8 cellular contexts compared by ENCODE assay signal in genomic region chr1:45326627-45327591, GRCh38. TPM values are rescaled to one million over a fixed set of nuclear protein-coding genes. Genes with fewer than 3 reads are reported as not detected.
DNase-seq lines count a peak whose midpoint lies in the region; ATAC-seq, FAIRE-seq and TF ChIP-seq lines count a peak whose summit lies in the region.

TSS of gene HPDL (plus strand) at chr1:45326895. CDS start at chr1:45327149, 254 bp downstream.

- TF ChIP-seq RAD21 in H1 (IDR thresholded peaks at IDR 0.05 in 1 of 2, conservative IDR thresholded peaks at IDR 0.05 in 1 of 2; ENCODE audit: low read depth in 2 of 2, low read length in 2 of 2): peak; percentile 14 to 23; a peak in 1 of 4 replicates

- peaks cover 3 to 22% of the 10 kb centered on the region in 2 experiments; a peak in 3 of 4 replicates for H3K79me2 ChIP-seq in H1 (ENCODE audit: control insufficient read depth in 1 of 2, insufficient read depth in 2 of 2, low read length in 2 of 2)

- H3K36me3 Mint-ChIP-seq in activated CD8-positive, alpha-beta T cell treated with anti-CD3 and anti-CD28 coated beads for 36 hours (ENCODE audit: low read depth): peaks cover 31% of the 10 kb centered on the region

- H4K8ac ChIP-seq in H1 (ENCODE audit: extremely low read depth, insufficient read depth, low read length) (peak within 1 kb of the TSS; percentile 91), mesenchymal stem cell (ENCODE audit: low read length) (peak within 1 kb of the TSS; percentile 90)

- peak within 1 kb of the TSS; percentile 88 for H3K4me3 Mint-ChIP-seq in activated CD8-positive, alpha-beta T cell treated with anti-CD3 and anti-CD28 coated beads for 36 hours

- H3K27me3 Mint-ChIP-seq in activated CD8-positive, alpha-beta T cell treated with anti-CD3 and anti-CD28 coated beads for 36 hours: no peaks in the 10 kb centered on the region

- H3K27ac Mint-ChIP-seq in activated CD8-positive, alpha-beta T cell treated with anti-CD3 and anti-CD28 coated beads for 36 hours: peak within 1 kb of the TSS; percentile 87

- 12% methylated on average over 80 of the region's 93 CpGs; no CpG with 5 or more reads in 1 of the 2 experiments for WGBS in H1 (ENCODE audit: extremely low coverage in 1 of 2, insufficient coverage in 1 of 2, insufficient read length in 1 of 2, insufficient replicate concordance in 2 of 2, low coverage in 1 of 2, low lambda C conversion rate in 2 of 2, missing lambda C conversion rate in 1 of 2), 2 experiments
- WGBS in mesenchymal stem cell: 48% methylated on average over 93 of the region's 93 CpGs

- peaks cover 11% of the 10 kb centered on the region; the same call in 1 of the 2 replicates for H3K23me2 ChIP-seq in H1 (ENCODE audit: low read depth, low read length)

- H3K23ac ChIP-seq in H1 (ENCODE audit: insufficient read length): no peak within 1 kb of the TSS
- peak within 1 kb of the TSS in 1 of 2 experiments; percentile 74 for H3K23ac ChIP-seq in mesenchymal stem cell (ENCODE audit: low read length in 2 of 2)

- H2AFZ ChIP-seq in H1 (ENCODE audit: low read length) (no peak within 1 kb of the TSS), mesenchymal stem cell (ENCODE audit: low read depth, low read length) (peak within 1 kb of the TSS; percentile 2)

- peak; percentile 94 for ATAC-seq in activated CD8-positive, alpha-beta T cell treated with anti-CD3 and anti-CD28 coated beads for 36 hours

- H3K4ac ChIP-seq in H1 (replicated peaks; ENCODE audit: insufficient read length, low read depth, low read length) (peak within 1 kb of the TSS; percentile 87), mesenchymal stem cell (ENCODE audit: low read depth in 1 of 2, low read length in 2 of 2) (peak within 1 kb of the TSS; percentile 42 to 71)

- DNase-seq in AG08395 (ENCODE audit: low spot score): peak; percentile 66
- DNase-seq in NCI-H2171 treated with DMSO at 0.1 percent for 48 hours (lab: John Stamatoyannopoulos, UW): peak; percentile 60
- peak; percentile 89 for DNase-seq in activated CD8-positive, alpha-beta T cell treated with anti-CD3 and anti-CD28 coated beads for 36 hours
- DNase-seq in H1 (ENCODE audit: low read depth in 1 of 2, low spot score in 2 of 2): peak; percentile 64 to 85
- peak; percentile 42 for DNase-seq in mesenchymal stem cell
- peak; percentile 40 to 58 for DNase-seq in stimulated activated CD8-positive, alpha-beta memory T cell treated with anti-CD3 and anti-CD28 coated beads, Interleukin-15, amount 100 ng/mL, for 4 hours (ENCODE audit: low read depth in 2 of 2)
- DNase-seq in HAP-1 (ENCODE audit: low spot score in 2 of 2): no peak

- peak within 1 kb of the TSS; percentile 71 to 89 for H3K4me2 ChIP-seq in H1 (ENCODE audit: insufficient read depth in 1 of 2, low read depth in 2 of 2, low read length in 2 of 2)
- no peak within 1 kb of the TSS for H3K4me2 ChIP-seq in mesenchymal stem cell (ENCODE audit: low read length, poor library complexity, severe bottlenecking)

- H3K9me3 ChIP-seq in H1 (ENCODE audit: insufficient read depth in 2 of 2, low read depth in 1 of 2, low read length in 1 of 2) (no peaks in the 10 kb centered on the region), mesenchymal stem cell (ENCODE audit: control insufficient read depth, low read length) (no peaks in the 10 kb centered on the region), HAP-1 (no peaks in the 10 kb centered on the region)

- H3K18ac ChIP-seq in H1 (ENCODE audit: extremely low read depth, low read length) (peak within 1 kb of the TSS; percentile 99), mesenchymal stem cell (ENCODE audit: low read depth in 1 of 2, low read length in 2 of 2) (peak within 1 kb of the TSS; percentile 27 to 70)

- POLR2A ChIA-PET in activated CD8-positive, alpha-beta T cell treated with anti-CD3 and anti-CD28 coated beads for 36 hours (lab: Charles Lee): interaction anchor here (0.6 to 10.0 kb wide), 15 partner anchors 12 to 605 kb away, joined by 3 to 238 read pairs (median 4); partner anchors contain the start of genes HECTD3, MUTYH, NASP and PRDX1
- POLR2A ChIA-PET in H1 (lab: Charles Lee; ENCODE audit: partially characterized antibody): interaction anchor here (0.7 to 16.3 kb wide), 30 partner anchors 12 to 551 kb away, joined by 3 to 472 read pairs (median 5); partner anchors contain the start of genes CCDC163, HECTD3, MMACHC and MUTYH

- peak within 1 kb of the TSS; percentile 89 for H4K91ac ChIP-seq in H1 (replicated peaks; ENCODE audit: insufficient read length, low read length)
- peak within 1 kb of the TSS; percentile 92 for H4K91ac ChIP-seq in mesenchymal stem cell (ENCODE audit: low read length)

- H2BK12ac ChIP-seq in H1 (ENCODE audit: low read depth, low read length): peak within 1 kb of the TSS; percentile 77
- peak within 1 kb of the TSS in 1 of 2 experiments; percentile 81 for H2BK12ac ChIP-seq in mesenchymal stem cell (ENCODE audit: low read length in 2 of 2)

- H3K79me1 ChIP-seq in H1 (ENCODE audit: low read depth, low read length) (peaks cover 5% of the 10 kb centered on the region; the same call in 1 of the 2 replicates), mesenchymal stem cell (replicated peaks; ENCODE audit: low read length, poor library complexity, severe bottlenecking) (no peaks in the 10 kb centered on the region)

- CTCF ChIA-PET in activated CD8-positive, alpha-beta T cell treated with anti-CD3 and anti-CD28 coated beads for 36 hours (lab: Charles Lee): interaction anchor here (1.2 to 3.3 kb wide), 9 partner anchors 12 to 315 kb away, joined by 3 to 13 read pairs (median 5); partner anchors contain the start of genes HECTD3, MUTYH, TOE1 and UROD
- CTCF ChIA-PET in H1 (lab: Charles Lee; ENCODE audit: partially characterized antibody): interaction anchor here (0.6 to 5.3 kb wide), 16 partner anchors 10 to 527 kb away, joined by 3 to 29 read pairs (median 4); partner anchors contain the start of genes MUTYH, PLK3 and TOE1

- in situ Hi-C loops in HAP-1 (cut with MboI; ENCODE audit: low sequenced_read_pairs): no loop called here

- H2AK5ac ChIP-seq in H1 (ENCODE audit: low read depth, low read length): peak within 1 kb of the TSS; percentile 91
- no peak within 1 kb of the TSS for H2AK5ac ChIP-seq in mesenchymal stem cell (ENCODE audit: low read length, severe bottlenecking)

- H3K27ac ChIP-seq in H1 (ENCODE audit: low read depth, low read length) (peak within 1 kb of the TSS; percentile 65; the same call in 1 of the 2 replicates), mesenchymal stem cell (ENCODE audit: low read length, poor library complexity, severe bottlenecking) (no peak within 1 kb of the TSS)

- no peaks in the 10 kb centered on the region for H3K9me3 Mint-ChIP-seq in activated CD8-positive, alpha-beta T cell treated with anti-CD3 and anti-CD28 coated beads for 36 hours

- H3K9ac ChIP-seq in H1 (replicated peaks in 1 of 4; ENCODE audit: extremely low read depth in 1 of 4, low read depth in 3 of 4, low read length in 3 of 4): peak within 1 kb of the TSS; percentile 62 to 87 (median 85)
- peak within 1 kb of the TSS; percentile 52 for H3K9ac ChIP-seq in mesenchymal stem cell (ENCODE audit: low read length)

- H3K4me1 Mint-ChIP-seq in activated CD8-positive, alpha-beta T cell treated with anti-CD3 and anti-CD28 coated beads for 36 hours (ENCODE audit: low read depth): peaks cover 11% of the 10 kb centered on the region

- peak in 1 of 2 experiments; percentile 15; a peak in 1 of 3 replicates for TF ChIP-seq EP300 in H1 (IDR thresholded peaks at IDR 0.05; ENCODE audit: borderline replicate concordance in 1 of 2, low read depth in 2 of 2, low read length in 2 of 2)

- peaks cover 8 to 24% (median 14%) of the 10 kb centered on the region in 4 experiments; a peak in 6 of 7 replicates for H3K4me1 ChIP-seq in H1 (replicated peaks in 1 of 4; ENCODE audit: control insufficient read depth in 3 of 4, insufficient read depth in 4 of 4, low read length in 3 of 4)
- H3K4me1 ChIP-seq in mesenchymal stem cell (ENCODE audit: control insufficient read depth, insufficient read depth, low read depth, low read length): peaks cover 5% of the 10 kb centered on the region
- H3K4me1 ChIP-seq in HAP-1: no peaks in the 10 kb centered on the region; the same call in 1 of the 2 replicates

- peak within 1 kb of the TSS; percentile 73 for H4K5ac ChIP-seq in H1 (ENCODE audit: insufficient read length, low read depth, low read length)

- no peak within 1 kb of the TSS; the same call in 1 of the 2 replicates for H2BK20ac ChIP-seq in H1 (ENCODE audit: low read length)

- no peak within 1 kb of the TSS for H3K14ac ChIP-seq in H1 (ENCODE audit: insufficient read length)
- H3K14ac ChIP-seq in mesenchymal stem cell (ENCODE audit: low read length in 2 of 2): peak within 1 kb of the TSS in 1 of 2 experiments; percentile 31

- H2BK120ac ChIP-seq in H1 (replicated peaks; ENCODE audit: low read depth, low read length) (peak within 1 kb of the TSS; percentile 47), mesenchymal stem cell (ENCODE audit: low read depth, low read length) (no peak within 1 kb of the TSS)

- no peaks in the 10 kb centered on the region for H3K27me3 ChIP-seq in H1 (replicated peaks in 1 of 4; ENCODE audit: control insufficient read depth in 3 of 4, extremely low read depth in 1 of 4, insufficient read depth in 3 of 4, low read length in 3 of 4)
- peaks cover 0 to 5% of the 10 kb centered on the region in 2 experiments for H3K27me3 ChIP-seq in mesenchymal stem cell (ENCODE audit: control insufficient read depth in 1 of 2, insufficient read depth in 1 of 2, low read length in 2 of 2)
- H3K27me3 ChIP-seq in HAP-1 (ENCODE audit: low read depth): no peaks in the 10 kb centered on the region

- H3K36me3 ChIP-seq in H1 (ENCODE audit: control insufficient read depth in 2 of 4, insufficient read depth in 4 of 4, low read length in 3 of 4) (peaks cover 0 to 26% (median 6%) of the 10 kb centered on the region in 4 experiments; a peak in 3 of 8 replicates), mesenchymal stem cell (ENCODE audit: control insufficient read depth in 1 of 2, insufficient read depth in 2 of 2, low read depth in 1 of 2, low read length in 2 of 2) (peaks cover 16 to 37% of the 10 kb centered on the region in 2 experiments), HAP-1 (replicated peaks) (peaks cover 16% of the 10 kb centered on the region)

- H2BK15ac ChIP-seq in H1 (ENCODE audit: low read length): 0 out of 2 replicates have a peak within 1 kb of the TSS, but pooled peaks have one; percentile 21
- H2BK15ac ChIP-seq in mesenchymal stem cell (ENCODE audit: low read depth, poor library complexity, severe bottlenecking): peak within 1 kb of the TSS; percentile 77

- TF ChIP-seq CTCF in activated CD8-positive, alpha-beta T cell treated with anti-CD3 and anti-CD28 coated beads for 36 hours (IDR thresholded peaks at IDR 0.05): no peak
- TF ChIP-seq CTCF in H1 (IDR thresholded peaks at IDR 0.05; ENCODE audit: control extremely low read depth in 1 of 3, insufficient read depth in 1 of 3, low read depth in 1 of 3, low read length in 3 of 3): no peak

- FAIRE-seq in H1 (lab: Jason Lieb, UNC): no peak

- peak within 1 kb of the TSS; percentile 64; the same call in 1 of the 2 replicates for H2BK5ac ChIP-seq in H1 (ENCODE audit: low read depth, low read length)
- no peak within 1 kb of the TSS for H2BK5ac ChIP-seq in mesenchymal stem cell (ENCODE audit: low read depth, low read length, poor library complexity, severe bottlenecking)

- H3K4me3 ChIP-seq in H1 (ENCODE audit: extremely low read depth in 1 of 4, insufficient read depth in 2 of 4, low read depth in 3 of 4, low read length in 4 of 4) (peak within 1 kb of the TSS; percentile 61 to 69 (median 64)), mesenchymal stem cell (ENCODE audit: insufficient read depth in 1 of 2, low read depth in 1 of 2, low read length in 2 of 2) (peak within 1 kb of the TSS in 1 of 2 experiments; percentile 84), HAP-1 (no peak within 1 kb of the TSS)

- H4K20me1 ChIP-seq in H1 (replicated peaks in 1 of 2; ENCODE audit: control insufficient read depth in 1 of 2, insufficient read depth in 2 of 2, low read length in 2 of 2): peaks cover 0 to 2% of the 10 kb centered on the region in 2 experiments

- H3K56ac ChIP-seq in H1 (replicated peaks; ENCODE audit: insufficient read length, low read depth, low read length): peak within 1 kb of the TSS; percentile 83

- peak; percentile 89 for TF ChIP-seq POLR2A in GM19099 (IDR thresholded peaks at IDR 0.05; ENCODE audit: extremely low read depth, insufficient read length, low read depth)
- peak; percentile 77 to 100 for TF ChIP-seq POLR2A in H1 (IDR thresholded peaks at IDR 0.05; ENCODE audit: control extremely low read depth in 1 of 2, low read depth in 2 of 2, low read length in 2 of 2)

- intact Hi-C loops in activated CD8-positive, alpha-beta T cell treated with anti-CD3 and anti-CD28 coated beads for 36 hours (cut with micrococcal nuclease): no loop called here

RNA-seq across cellular contexts. Expression of gene HPDL, which starts in this region (rescaled TPM):
- 10 to 100 TPM; 37.5 to 39.8 TPM for total RNA-seq in activated CD8-positive, alpha-beta T cell treated with anti-CD3 and anti-CD28 coated beads for 36 hours
- total RNA-seq in H1 (2021; fragmentation: NEBNext Ultra II Directional; extraction: Animal tissue kit (Norgen Biotek cat#: 25700)): 58.5 and 60.6 TPM in 2 replicates
- 62.7 and 100 TPM in 2 replicates for polyA plus RNA-seq in H1 (2011; rRNA removed)
- 61.2 TPM for polyA plus RNA-seq in H1 (2011; cell fraction: cytosol; rRNA removed)
- polyA plus RNA-seq in H1 (2011; cell fraction: nucleus; rRNA removed): 73.7 TPM
- 33.0 to 45.0 TPM (median 38.0 TPM) in 4 replicates for polyA plus RNA-seq in H1 (2012, experiment 1 of 2)
- 46.7 TPM for polyA plus RNA-seq in H1 (2012, experiment 2 of 2)
- polyA plus RNA-seq in H1 (2013, experiment 1 of 2): 15.6 TPM
- polyA plus RNA-seq in H1 (2013, experiment 2 of 2): 13.3 TPM
- polyA minus RNA-seq in H1 (2011; rRNA and poly(A)+ RNA removed): 11.5 and 13.9 TPM in 2 replicates
- polyA minus RNA-seq in H1 (2011; cell fraction: cytosol; rRNA and poly(A)+ RNA removed): 29.4 TPM
- 39.4 TPM for polyA minus RNA-seq in H1 (2011; cell fraction: nucleus; rRNA and poly(A)+ RNA removed)
- 0.17 TPM for polyA plus RNA-seq in mesenchymal stem cell (2013, experiment 1 of 2)
- polyA plus RNA-seq in mesenchymal stem cell (2013, experiment 2 of 2): 0.21 TPM

Comparison
In these comparisons a context has a peak if more than half of its experiments do, and no peak if none do; other contexts are left out.
1. DNase-seq: peak in AG08395 (single experiment), NCI-H2171 treated with DMSO at 0.1 percent for 48 hours (single experiment), activated CD8-positive, alpha-beta T cell treated with anti-CD3 and anti-CD28 coated beads for 36 hours (single experiment), H1 (2 of 2), mesenchymal stem cell (single experiment) and stimulated activated CD8-positive, alpha-beta memory T cell treated with anti-CD3 and anti-CD28 coated beads, Interleukin-15, amount 100 ng/mL, for 4 hours (2 of 2); none in HAP-1 (0 of 2).